In the genomic region with DNA sequence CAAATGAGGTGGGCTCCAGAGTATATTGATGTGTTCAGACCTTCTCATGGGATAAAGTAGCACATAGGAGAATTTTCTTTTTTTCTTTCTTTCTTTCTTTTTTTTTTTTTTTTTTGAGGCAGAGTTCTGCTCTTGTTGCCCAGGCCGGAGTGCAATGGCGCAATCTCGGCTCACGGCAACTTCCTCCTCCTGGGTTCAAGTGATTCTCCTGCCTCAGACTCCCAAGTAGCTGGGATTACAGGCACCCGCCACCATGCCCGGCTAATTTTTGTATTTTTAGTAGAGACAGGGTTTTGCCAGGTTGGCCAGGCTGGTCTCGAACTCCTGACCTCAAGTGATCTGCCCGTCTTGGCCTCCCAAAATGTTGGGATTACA, we compare ENCODE assay signal across 1 cellular context.
TF ChIP-seq lines count a peak whose summit lies in the region.

No MANE protein-coding gene starts in this region.

TF ChIP-seq in K562, 482 proteins besides CTCF, POLR2A, EP300 and RAD21:
- TF ChIP-seq CEBPB (tag; IDR thresholded peaks at IDR 0.05): 0 out of 2 replicates have a peak, but pooled peaks have one; percentile 7
TF ChIP-seq in K562: peak in this region for 1; not testable (repeated sequence) for 481.
